ENCODE assay signal across 13 cellular contexts in genomic region chr11:61111786-61112517, GRCh38. TPM values are rescaled to one million over a fixed set of nuclear protein-coding genes. Genes with fewer than 3 reads are reported as not detected.
DNase-seq lines count a peak whose midpoint lies in the region; ATAC-seq, FAIRE-seq and TF ChIP-seq lines count a peak whose summit lies in the region.
"Had no signal": no experiment of that assay in that cellular context is flagged by ENCODE, and none has a peak within 500 bp of the region (broad histone marks: within the 10 kb centered on the region; RNA-seq: fewer than 3 reads in every experiment).

No MANE protein-coding gene starts in this region.

- peak; percentile 90 for ATAC-seq in activated CD4-positive, alpha-beta T cell treated with anti-CD3 and anti-CD28 coated beads for 36 hours
- no peak for ATAC-seq in omental fat pad (ENCODE audit: low FRiP score)
- no peak for ATAC-seq in HG02763 (IDR thresholded peaks at IDR 0.05; ENCODE audit: unreplicated experiment)
- ATAC-seq in left cardiac atrium, result no peak

- H3K36me3 ChIP-seq in CD4-positive, alpha-beta memory T cell (ENCODE audit: insufficient read depth, low read length), result peaks cover 68% of the 10 kb centered on the region
- no peaks in the 10 kb centered on the region for H3K36me3 ChIP-seq in small intestine (ENCODE audit: control insufficient read depth in 2 of 2, insufficient read depth in 2 of 2, low read length in 2 of 2)

- no peak for TF ChIP-seq CTCF in omental fat pad (IDR thresholded peaks at IDR 0.05)

- peak; percentile 64 to 87 (median 72) for DNase-seq in CD4-positive, alpha-beta memory T cell
- DNase-seq in activated CD4-positive, alpha-beta T cell treated with anti-CD3 and anti-CD28 coated beads for 36 hours, result peak; percentile 86
- DNase-seq in activated effector memory CD4-positive, alpha-beta T cell treated with anti-CD3 and anti-CD28 coated beads, Interleukin-2, amount 50 U/mL, for 16 hours, result peak; percentile 81
- DNase-seq in small intestine (peak; percentile 51), omental fat pad (ENCODE audit: low spot score) (no peak), left cardiac atrium (no peak)
- DNase-seq in stimulated activated naive CD4-positive, alpha-beta T cell treated with Interleukin-2 at 50 U/mL for 16 hours (lab: John Stamatoyannopoulos, UW), result no peak
- DNase-seq: NCI-H345 had no signal

- CTCF ChIA-PET in CD4-positive, alpha-beta memory T cell (lab: Charles Lee; ENCODE audit: partially characterized antibody), result interaction anchor here (0.6 to 5.5 kb wide), 16 partner anchors 8 to 281 kb away, joined by 3 to 55 read pairs (median 6); no protein-coding TSS in a partner anchor
- CTCF ChIA-PET in activated CD4-positive, alpha-beta T cell treated with anti-CD3 and anti-CD28 coated beads for 36 hours (lab: Charles Lee), result interaction anchor here (0.6 to 3.4 kb wide), 23 partner anchors 9 to 199 kb away, joined by 3 to 18 read pairs (median 4); partner anchors contain the start of gene TMEM109

- H3K27ac Mint-ChIP-seq in CD4-positive, alpha-beta memory T cell, result peak overlapping the region in 5 of 7 donors; percentile 78 to 98 (median 89)
- H3K27ac Mint-ChIP-seq in activated CD4-positive, alpha-beta T cell treated with anti-CD3 and anti-CD28 coated beads for 36 hours, result no peak overlapping the region
- H3K27ac Mint-ChIP-seq: type B pancreatic cell had no signal

- no peaks in the 10 kb centered on the region for H3K27me3 Mint-ChIP-seq in CD4-positive, alpha-beta memory T cell
- no peaks in the 10 kb centered on the region for H3K27me3 Mint-ChIP-seq in activated CD4-positive, alpha-beta T cell treated with anti-CD3 and anti-CD28 coated beads for 36 hours
- H3K27me3 Mint-ChIP-seq: type B pancreatic cell had no signal

- H3K4me1 ChIP-seq in CD4-positive, alpha-beta memory T cell (ENCODE audit: insufficient read depth, low read length), result peaks cover 100% of the 10 kb centered on the region
- H3K4me1 ChIP-seq in small intestine (ENCODE audit: control insufficient read depth in 2 of 2, insufficient read depth in 1 of 2, low read depth in 1 of 2, low read length in 1 of 2), result no peaks in the 10 kb centered on the region

- POLR2A ChIA-PET in CD4-positive, alpha-beta memory T cell (lab: Charles Lee; ENCODE audit: partially characterized antibody), result interaction anchor here (0.6 to 10.3 kb wide), 37 partner anchors 7 to 317 kb away, joined by 3 to 173 read pairs (median 10); partner anchors contain the start of genes CD5, CPSF7, SDHAF2 and TMEM109
- POLR2A ChIA-PET in activated CD4-positive, alpha-beta T cell treated with anti-CD3 and anti-CD28 coated beads for 36 hours (lab: Charles Lee), result interaction anchor here (0.5 to 2.2 kb wide), 24 partner anchors 17 to 142 kb away, joined by 3 to 18 read pairs (median 4); no protein-coding TSS in a partner anchor

- peak overlapping the region in 1 of 2 donors; percentile 20 for H3K4me3 ChIP-seq in CD4-positive, alpha-beta memory T cell (ENCODE audit: low read length in 2 of 2)
- no peak overlapping the region for H3K4me3 ChIP-seq in small intestine (ENCODE audit: low read depth in 1 of 2, low read length in 2 of 2)

- peaks cover 53 to 90% of the 10 kb centered on the region in 2 donors for H3K36me3 Mint-ChIP-seq in CD4-positive, alpha-beta memory T cell
- H3K36me3 Mint-ChIP-seq in activated CD4-positive, alpha-beta T cell treated with anti-CD3 and anti-CD28 coated beads for 36 hours (ENCODE audit: low read depth), result peaks cover 96% of the 10 kb centered on the region
- H3K36me3 Mint-ChIP-seq: type B pancreatic cell had no signal

- WGBS in small intestine, 3 donors, result 76 to 86% (median 78%) methylated on average over 11 of the region's 11 CpGs

- no peaks in the 10 kb centered on the region for H3K27me3 ChIP-seq in CD4-positive, alpha-beta memory T cell (ENCODE audit: insufficient read depth, low read length)
- no peaks in the 10 kb centered on the region for H3K27me3 ChIP-seq in small intestine (ENCODE audit: control insufficient read depth in 2 of 2, insufficient read depth in 2 of 2, low read length in 2 of 2)

- H3K27ac ChIP-seq in CD4-positive, alpha-beta memory T cell (ENCODE audit: low read depth, low read length), result peak overlapping the region; percentile 100
- H3K27ac ChIP-seq in small intestine (ENCODE audit: low read depth in 1 of 2, low read length in 1 of 2), result peak overlapping the region in 1 of 2 donors; percentile 34

- peak overlapping the region in 5 of 8 donors; percentile 37 to 83 (median 75) for H3K4me3 Mint-ChIP-seq in CD4-positive, alpha-beta memory T cell
- H3K4me3 Mint-ChIP-seq in activated CD4-positive, alpha-beta T cell treated with anti-CD3 and anti-CD28 coated beads for 36 hours, result no peak overlapping the region
- H3K4me3 Mint-ChIP-seq: type B pancreatic cell had no signal

- no peak for FAIRE-seq in small intestine (lab: Jason Lieb, UNC)
- FAIRE-seq: astrocyte, TTC549 had no signal

- intact Hi-C loops in CD4-positive, alpha-beta memory T cell (cut with micrococcal nuclease), result loop anchor here (1.0 to 5.0 kb wide), 3 partner anchors 10 to 125 kb away; partner anchors contain the start of gene CD5
- intact Hi-C loops in activated CD4-positive, alpha-beta T cell treated with anti-CD3 and anti-CD28 coated beads for 36 hours (cut with DNase I, micrococcal nuclease), result loop anchor here (1.0 to 5.0 kb wide), 11 partner anchors 10 to 200 kb away; partner anchors contain the start of genes CD5 (in 1 of the 2), CD6 (in 1 of the 2) and TMEM109 (in 1 of the 2)
- intact Hi-C loops in left cardiac atrium (cut with DNase I), result loop anchor here in 1 of 2 donors (10.0 kb wide), 1 partner anchor 117 kb away; no protein-coding TSS in a partner anchor

- H3K4me1 Mint-ChIP-seq in CD4-positive, alpha-beta memory T cell, result peaks cover 0 to 100% (median 82%) of the 10 kb centered on the region in 4 donors
- H3K4me1 Mint-ChIP-seq in activated CD4-positive, alpha-beta T cell treated with anti-CD3 and anti-CD28 coated beads for 36 hours, result peaks cover 99% of the 10 kb centered on the region

- H3K9me3 ChIP-seq in CD4-positive, alpha-beta memory T cell (ENCODE audit: control insufficient read depth in 1 of 2, low read length in 2 of 2), result no peaks in the 10 kb centered on the region
- H3K9me3 ChIP-seq in small intestine (ENCODE audit: control insufficient read depth, low read depth), result no peaks in the 10 kb centered on the region

- H3K9me3 Mint-ChIP-seq in CD4-positive, alpha-beta memory T cell, result peaks cover 0 to 2% (median 0%) of the 10 kb centered on the region in 8 donors
- H3K9me3 Mint-ChIP-seq in activated CD4-positive, alpha-beta T cell treated with anti-CD3 and anti-CD28 coated beads for 36 hours (ENCODE audit: low read depth), result peaks cover 3% of the 10 kb centered on the region
- H3K9me3 Mint-ChIP-seq: type B pancreatic cell had no signal

RNA-seq across cellular contexts. Expression of gene CD5, which starts 9.7 kb away (rescaled TPM):
- total RNA-seq in CD4-positive, alpha-beta memory T cell, result 100 to 1,000 TPM; 283 to 289 TPM
- polyA plus RNA-seq in CD4-positive, alpha-beta memory T cell, result 100 to 1,000 TPM; 170 to 323 TPM
- 100 to 1,000 TPM; 298 to 399 TPM for total RNA-seq in activated CD4-positive, alpha-beta T cell treated with anti-CD3 and anti-CD28 coated beads for 36 hours
- polyA plus RNA-seq in small intestine, result under 1 TPM; 0.22 to 0.91 (median 0.81) TPM
- total RNA-seq in omental fat pad (1 to 10 TPM in 3 of 4 donors, under 1 TPM in 1; 0.37 to 5.4 (median 2.0) TPM), left cardiac atrium (under 1 TPM; 0.37 to 0.94 TPM)
- total RNA-seq: astrocyte, glomerular endothelial cell had no signal

RNA-seq across cellular contexts. Expression of gene VPS37C, which starts 49.3 kb away (rescaled TPM):
- total RNA-seq in CD4-positive, alpha-beta memory T cell, result 1 to 10 TPM; 7.3 to 7.9 TPM
- under 1 TPM; 0.25 to 0.93 TPM for polyA plus RNA-seq in CD4-positive, alpha-beta memory T cell
- total RNA-seq in activated CD4-positive, alpha-beta T cell treated with anti-CD3 and anti-CD28 coated beads for 36 hours, result 10 to 100 TPM in 1 of 2 experiments, 1 to 10 TPM in 1; 9.5 to 10.6 TPM
- polyA plus RNA-seq in small intestine, result 10 to 100 TPM; 17.8 to 31.1 (median 30.6) TPM
- total RNA-seq in omental fat pad, result 10 to 100 TPM in 3 of 4 donors, 1 to 10 TPM in 1; 9.3 to 17.5 (median 12.6) TPM
- total RNA-seq in left cardiac atrium, result 10 to 100 TPM; 18.6 to 23.1 TPM

Comparison
In these comparisons a context has a peak if more than half of its experiments do, and no peak if none do; other contexts are left out.
1. DNase-seq: peak in CD4-positive, alpha-beta memory T cell (5 of 5), activated CD4-positive, alpha-beta T cell treated with anti-CD3 and anti-CD28 coated beads for 36 hours (single experiment), activated effector memory CD4-positive, alpha-beta T cell treated with anti-CD3 and anti-CD28 coated beads, Interleukin-2, amount 50 U/mL, for 16 hours (single experiment) and small intestine (single experiment); none in omental fat pad (single experiment), stimulated activated naive CD4-positive, alpha-beta T cell treated with Interleukin-2 at 50 U/mL for 16 hours (single experiment) and left cardiac atrium (single experiment).
2. RNA of gene CD5, which starts 9.7 kb away (total RNA-seq): 298 to 399 TPM in activated CD4-positive, alpha-beta T cell treated with anti-CD3 and anti-CD28 coated beads for 36 hours and 283 to 289 TPM in CD4-positive, alpha-beta memory T cell; 0.37 to 5.4 TPM in omental fat pad and 0.37 to 0.94 TPM in left cardiac atrium; every median in the first group is over 10 times any median in the second.